In genomic region chr3:63364495-63364894, GRCh38 we compare ENCODE assay signal across 14 cellular contexts.
DNase-seq lines count a peak whose midpoint lies in the region; ATAC-seq, FAIRE-seq and TF ChIP-seq lines count a peak whose summit lies in the region.
"Had no signal": no experiment of that assay in that cellular context is flagged by ENCODE, and none has a peak within 500 bp of the region (broad histone marks: within the 10 kb centered on the region; RNA-seq: fewer than 3 reads in every experiment).

No MANE protein-coding gene starts in this region.

- TF ChIP-seq POLR2A in GM12878 (IDR thresholded peaks at IDR 0.05; ENCODE audit: low read depth, low read length) = no peak

- H3K79me2 ChIP-seq in Karpas-422 (ENCODE audit: low read length) (no peaks in the 10 kb centered on the region), GM12878 (ENCODE audit: control insufficient read depth, insufficient read depth, low read length) (no peaks in the 10 kb centered on the region)

- H3K27ac ChIP-seq in Karpas-422 (ENCODE audit: low read length) (no peak overlapping the region), GM12878 (ENCODE audit: control insufficient read depth, insufficient read depth) (no peak overlapping the region)
- H3K27ac ChIP-seq: BLaER1, spleen, upper lobe of right lung had no signal

- CTCF ChIA-PET in GM12878 (lab: Yijun Ruan, JAX) = interaction anchor here (0.9 to 7.8 kb wide), 4 partner anchors 13 to 454 kb away, joined by 3 to 53 read pairs (median 3); partner anchors contain the start of gene C3orf49

- H3K9me3 Mint-ChIP-seq in chondrocyte (ENCODE audit: low read depth) = no peaks in the 10 kb centered on the region

- H3K27me3 ChIP-seq in Karpas-422 (ENCODE audit: low read length) (no peaks in the 10 kb centered on the region), GM12878 (replicated peaks in 1 of 2; ENCODE audit: control insufficient read depth in 2 of 2, insufficient read depth in 2 of 2, low read length in 1 of 2) (no peaks in the 10 kb centered on the region)
- H3K27me3 ChIP-seq: BLaER1, spleen, upper lobe of right lung had no signal

- no peak overlapping the region for H3K27ac Mint-ChIP-seq in chondrocyte (ENCODE audit: unreplicated experiment)
- H3K27ac Mint-ChIP-seq: IgD-negative memory B cell; natural killer cell treated with Interleukin-12 subunit alpha and Interleukin-12 subunit beta and Interleukin-15 and Interleukin-18, amount 100 ng/mL, for 72 hours had no signal

- no peak for ATAC-seq in GM12878
- ATAC-seq: natural killer cell treated with Interleukin-12 subunit alpha and Interleukin-12 subunit beta and Interleukin-15 and Interleukin-18, amount 100 ng/mL, for 72 hours; upper lobe of right lung had no signal

- no peak overlapping the region for H3K4me3 ChIP-seq in AG09309 (ENCODE audit: control insufficient read depth, low read depth, low read length)
- no peak overlapping the region for H3K4me3 ChIP-seq in Karpas-422 (ENCODE audit: low read length)
- no peak overlapping the region for H3K4me3 ChIP-seq in GM12878
- H3K4me3 ChIP-seq: BLaER1, spleen, upper lobe of right lung had no signal

- no peak overlapping the region for H3K4me2 ChIP-seq in Karpas-422 (ENCODE audit: low read depth, low read length, poor library complexity, severe bottlenecking)
- no peak overlapping the region for H3K4me2 ChIP-seq in GM12878 (ENCODE audit: control insufficient read depth, insufficient read depth)
- H3K4me2 ChIP-seq: BLaER1 had no signal

- intact Hi-C loops in GM12878 (cut with micrococcal nuclease; ENCODE audit: unreplicated experiment) = no loop called here

- H4K20me1 ChIP-seq in Karpas-422 (ENCODE audit: insufficient read depth, low read depth, low read length) (no peaks in the 10 kb centered on the region), GM12878 (ENCODE audit: control insufficient read depth, insufficient read depth) (no peaks in the 10 kb centered on the region)
- H4K20me1 ChIP-seq: BLaER1 had no signal

- H3K9ac ChIP-seq in Karpas-422 (ENCODE audit: low read length) = no peak overlapping the region
- no peak overlapping the region for H3K9ac ChIP-seq in GM12878 (ENCODE audit: control insufficient read depth, insufficient read depth, low read length)
- H3K9ac ChIP-seq: BLaER1 had no signal

- FAIRE-seq in GM12878 (lab: Jason Lieb, UNC) = no peak

- TF ChIP-seq CTCF in AG09309 (IDR thresholded peaks at IDR 0.05; ENCODE audit: control insufficient read depth, insufficient read depth, low read depth, low read length, missing control alignments) (no peak), GM12878 (IDR thresholded peaks at IDR 0.05 in 2 of 3, conservative IDR thresholded peaks at IDR 0.05 in 1 of 3; ENCODE audit: control insufficient read depth in 2 of 3, extremely low read depth in 1 of 3, insufficient read depth in 1 of 3, low read depth in 3 of 3, low read length in 3 of 3) (no peak), chondrocyte (IDR thresholded peaks at IDR 0.05) (no peak)

- no peaks in the 10 kb centered on the region for H3K4me1 Mint-ChIP-seq in chondrocyte (ENCODE audit: low read depth)
- H3K4me1 Mint-ChIP-seq: IgD-negative memory B cell had no signal

- SMC1A ChIA-PET in GM12878 (lab: Charles Lee; ENCODE audit: uncharacterized antibody, unreplicated experiment) = no interaction called here

- no peaks in the 10 kb centered on the region for H3K9me2 ChIP-seq in Karpas-422 (replicated peaks; ENCODE audit: insufficient read depth, low read length)

- DNase-seq in AG09309 (ENCODE audit: low read depth) (peak; percentile 4), Karpas-422 (peak; percentile 44), GM12878 (ENCODE audit: low read depth, low spot score) (no peak), iris pigment epithelial cell (ENCODE audit: low read depth) (peak; percentile 52), chondrocyte (ENCODE audit: low spot score) (no peak), NCI-H526 treated with DMSO at 0.1 percent for 48 hours (lab: John Stamatoyannopoulos, UW) (no peak), NCI-H1105 treated with DMSO at 0.1 percent for 48 hours (lab: John Stamatoyannopoulos, UW) (no peak)
- no peak for DNase-seq in stimulated activated naive CD4-positive, alpha-beta T cell (lab: John Stamatoyannopoulos, UW)
- DNase-seq: GOT3, spleen, upper lobe of right lung had no signal

- no peak for TF ChIP-seq EP300 in GM12878 (IDR thresholded peaks at IDR 0.05; ENCODE audit: borderline replicate concordance in 1 of 2, control insufficient read depth in 1 of 2, low read depth in 2 of 2, low read length in 2 of 2)

- RAD21 ChIA-PET in GM12878 (lab: Charles Lee; ENCODE audit: unreplicated experiment) = interaction anchor here (1.8 kb wide), 1 partner anchor 454 kb away, joined by 5 read pairs; the partner anchor contains the start of gene C3orf49

- in situ Hi-C loops in GM12878 (cut with MboI) = no loop called here

- no peak overlapping the region for H2AFZ ChIP-seq in Karpas-422 (ENCODE audit: low read length)
- no peak overlapping the region for H2AFZ ChIP-seq in GM12878 (ENCODE audit: control insufficient read depth, low read depth, low read length)

- no peaks in the 10 kb centered on the region for H3K4me1 ChIP-seq in Karpas-422 (ENCODE audit: low read length)
- H3K4me1 ChIP-seq in GM12878 (ENCODE audit: control insufficient read depth, insufficient read depth, low read length) = no peaks in the 10 kb centered on the region
- H3K4me1 ChIP-seq: BLaER1, spleen, upper lobe of right lung had no signal

- WGBS in GM12878 (ENCODE audit: insufficient coverage, insufficient replicate concordance, low lambda C conversion rate, missing lambda C conversion rate) = 0% methylated on average over 1 of the region's 1 CpG

- no peak overlapping the region for H3K4me3 Mint-ChIP-seq in chondrocyte (ENCODE audit: unreplicated experiment)
- H3K4me3 Mint-ChIP-seq: IgD-negative memory B cell; natural killer cell treated with Interleukin-12 subunit alpha and Interleukin-12 subunit beta and Interleukin-15 and Interleukin-18, amount 100 ng/mL, for 72 hours had no signal

- no TSS peak for BruUV-seq in GM12878 (replicated peaks; lab: Mats Ljungman, UMichigan)

- H3K9me3 ChIP-seq in Karpas-422 (ENCODE audit: low read length) (no peaks in the 10 kb centered on the region), GM12878 (replicated peaks; ENCODE audit: control insufficient read depth, insufficient read depth, low read length) (no peaks in the 10 kb centered on the region)
- H3K9me3 ChIP-seq: BLaER1, spleen, upper lobe of right lung had no signal

- TF ChIP-seq RAD21 in GM12878 (IDR thresholded peaks at IDR 0.05; ENCODE audit: insufficient read depth, low read depth, low read length) = no peak

- H3K36me3 Mint-ChIP-seq in chondrocyte (ENCODE audit: low read depth) = no peaks in the 10 kb centered on the region
- H3K36me3 Mint-ChIP-seq: natural killer cell treated with Interleukin-12 subunit alpha and Interleukin-12 subunit beta and Interleukin-15 and Interleukin-18, amount 100 ng/mL, for 72 hours had no signal

- H3K27me3 Mint-ChIP-seq in chondrocyte (ENCODE audit: low read depth) = peaks cover 18% of the 10 kb centered on the region
- H3K27me3 Mint-ChIP-seq: natural killer cell treated with Interleukin-12 subunit alpha and Interleukin-12 subunit beta and Interleukin-15 and Interleukin-18, amount 100 ng/mL, for 72 hours had no signal

- H3K36me3 ChIP-seq in Karpas-422 (ENCODE audit: insufficient read depth, low read length) = no peaks in the 10 kb centered on the region
- H3K36me3 ChIP-seq in GM12878 (ENCODE audit: control insufficient read depth in 2 of 2, insufficient read depth in 2 of 2, low read length in 1 of 2) = no peaks in the 10 kb centered on the region
- H3K36me3 ChIP-seq: BLaER1, spleen, upper lobe of right lung had no signal

- POLR2A ChIA-PET in GM12878 (lab: Charles Lee) = no interaction called here

TF ChIP-seq in GM12878, 131 proteins besides CTCF, POLR2A, EP300 and RAD21:
- TF ChIP-seq REST (IDR thresholded peaks at IDR 0.05; ENCODE audit: low read depth, low read length) (peak; percentile 70), BCL3 (IDR thresholded peaks at IDR 0.05; ENCODE audit: borderline replicate concordance, insufficient read depth, low read depth, low read length, poor library complexity, severe bottlenecking) (no peak)

Comparison
In these comparisons a context has a peak if more than half of its experiments do, and no peak if none do; other contexts are left out.
1. DNase-seq: peak in AG09309 (single experiment), Karpas-422 (single experiment) and iris pigment epithelial cell (single experiment); none in GM12878 (single experiment), chondrocyte (single experiment), stimulated activated naive CD4-positive, alpha-beta T cell (0 of 6), NCI-H526 treated with DMSO at 0.1 percent for 48 hours (single experiment) and NCI-H1105 treated with DMSO at 0.1 percent for 48 hours (single experiment).